Comparison of ENCODE assay signal across 9 cellular contexts in genomic region chr12:71415336-71416231, GRCh38. TPM values are rescaled to one million over a fixed set of nuclear protein-coding genes. Genes with fewer than 3 reads are reported as not detected.
A peak's percentile ranks its signal among the peaks of the same experiment; 100 is the strongest.
DNase-seq lines count a peak whose midpoint lies in the region; ATAC-seq and TF ChIP-seq lines count a peak whose summit lies in the region.
"Had no signal": no experiment of that assay in that cellular context is flagged by ENCODE, and none has a peak within 500 bp of the region (broad histone marks: within the 10 kb centered on the region; RNA-seq: fewer than 3 reads in every experiment).

No MANE protein-coding gene starts in this region.

- H3K4me3 ChIP-seq in astrocyte of the spinal cord (ENCODE audit: low read depth, low read length): no peak overlapping the region
- H3K4me3 ChIP-seq in testis: no peak overlapping the region

- H3K36me3 ChIP-seq in testis (ENCODE audit: low read depth, missing control alignments): no peaks in the 10 kb centered on the region

- 31 to 45% methylated on average over 7 of the region's 7 CpGs for WGBS in testis, 2 donors

- H3K4me3 Mint-ChIP-seq in immature natural killer cell: no peak overlapping the region

- intact Hi-C loops in testis (cut with DNase I; ENCODE audit: low total_unique reads): loop anchor here (10.0 kb wide), 1 partner anchor 329 kb away; no protein-coding TSS in a partner anchor

- H3K27me3 ChIP-seq in testis: no peaks in the 10 kb centered on the region

- H3K27ac Mint-ChIP-seq in immature natural killer cell: no peak overlapping the region
- H3K27ac Mint-ChIP-seq: activated naive CD4-positive, alpha-beta T cell treated with anti-CD3 and anti-CD28 coated beads, Interleukin-2, amount 50 U/mL, for 72 hours had no signal

- peaks cover 0 to 4% (median 3%) of the 10 kb centered on the region in 6 donors for H3K9me3 Mint-ChIP-seq in immature natural killer cell

- H3K27ac ChIP-seq in testis: no peak overlapping the region

- in situ Hi-C loops in astrocyte of the spinal cord (cut with HindIII; ENCODE audit: low sequenced_read_pairs): no loop called here

- TF ChIP-seq CTCF in astrocyte of the spinal cord (IDR thresholded peaks at IDR 0.05; ENCODE audit: low read depth, low read length) (peak; percentile 80), testis (IDR thresholded peaks at IDR 0.05) (peak; percentile 21 to 69 (median 54))

- H3K4me1 ChIP-seq in testis: no peaks in the 10 kb centered on the region

- H3K27me3 Mint-ChIP-seq in immature natural killer cell (ENCODE audit: low read depth in 3 of 3): peaks cover 2% of the 10 kb centered on the region in 3 donors

- no peaks in the 10 kb centered on the region for H3K9me3 ChIP-seq in testis

- no peaks in the 10 kb centered on the region for H3K4me1 Mint-ChIP-seq in immature natural killer cell

- H3K36me3 Mint-ChIP-seq in immature natural killer cell: no peaks in the 10 kb centered on the region

- peak; percentile 69 for ATAC-seq in GM19452 (IDR thresholded peaks at IDR 0.05; ENCODE audit: unreplicated experiment)
- ATAC-seq in HG03469 (IDR thresholded peaks at IDR 0.05; ENCODE audit: unreplicated experiment): peak; percentile 89

- DNase-seq in DMS 273 (lab: John Stamatoyannopoulos, UW; ENCODE audit: unreplicated experiment) (peak; percentile 74), DMS 273 treated with DMSO at 0.1 percent for 48 hours (lab: John Stamatoyannopoulos, UW) (no peak), NCI-H526 (lab: John Stamatoyannopoulos, UW) (peak; percentile 6 to 78), astrocyte of the spinal cord (ENCODE audit: low read depth, low spot score) (peak; percentile 54), immature natural killer cell (peak in 2 of 3 donors; percentile 15 to 38), testis (peak; percentile 25)

- no peak for TF ChIP-seq POLR2A in testis (IDR thresholded peaks at IDR 0.05)

RNA-seq across cellular contexts. Expression of gene LGR5, which starts 24.0 kb away (rescaled TPM):
- polyA plus RNA-seq in immature natural killer cell (not detected), testis (ENCODE audit: insufficient read depth, low read depth, low replicate concordance) (0.25 TPM)
- total RNA-seq in testis: under 1 TPM; 0.31 to 0.39 TPM
- total RNA-seq: activated naive CD4-positive, alpha-beta T cell treated with anti-CD3 and anti-CD28 coated beads, Interleukin-2, amount 50 U/mL, for 72 hours had no signal
